8 cellular contexts compared by ENCODE assay signal in genomic region chr9:98074119-98074990, GRCh38. TPM values are rescaled to one million over a fixed set of nuclear protein-coding genes. Genes with fewer than 3 reads are reported as not detected.
DNase-seq lines count a peak whose midpoint lies in the region; ATAC-seq, FAIRE-seq and TF ChIP-seq lines count a peak whose summit lies in the region.

No MANE protein-coding gene starts in this region.

- H3K36me3 ChIP-seq in WERI-Rb-1 (peaks cover 18% of the 10 kb centered on the region), bronchial epithelial cell (ENCODE audit: control insufficient read depth, insufficient read depth, low read length) (peaks cover 1% of the 10 kb centered on the region), kidney (ENCODE audit: control insufficient read depth in 1 of 2, insufficient read depth in 2 of 2, low read length in 2 of 2) (peaks cover 4% of the 10 kb centered on the region in 2 donors)

- intact Hi-C loops in kidney (cut with DNase I), result no loop called here

- H3K27me3 ChIP-seq in WERI-Rb-1 (ENCODE audit: insufficient read depth, low read depth, severe bottlenecking), result no peaks in the 10 kb centered on the region
- H3K27me3 ChIP-seq in bronchial epithelial cell (ENCODE audit: control insufficient read depth, insufficient read depth, low read length), result no peaks in the 10 kb centered on the region

- ATAC-seq in HG02885 (IDR thresholded peaks at IDR 0.05; ENCODE audit: poor library complexity, unreplicated experiment), result no peak

- FAIRE-seq in bronchial epithelial cell (lab: Jason Lieb, UNC) (no peak), kidney (lab: Jason Lieb, UNC) (no peak)

- DNase-seq in DMS153 treated with DMSO at 0.1 percent for 48 hours (lab: John Stamatoyannopoulos, UW; ENCODE audit: unreplicated experiment) (peak; percentile 37), DMS153 (lab: John Stamatoyannopoulos, UW) (no peak), MV-4-11 (lab: John Stamatoyannopoulos, UW) (peak; percentile 36), WERI-Rb-1 (peak; percentile 74), bronchial epithelial cell (ENCODE audit: low read depth) (peak; percentile 43), kidney (no peak)
- DNase-seq in stimulated activated CD4-positive, alpha-beta T cell treated with anti-CD3 and anti-CD28 coated beads, Interleukin-1b, Interleukin-23, amount 100 ng/mL, for 48 hours, result peak; percentile 60

- no peaks in the 10 kb centered on the region for H3K4me1 ChIP-seq in kidney (ENCODE audit: control insufficient read depth in 1 of 2, insufficient read depth in 1 of 2, low read depth in 1 of 2, low read length in 2 of 2)

- no peak overlapping the region for H3K9ac ChIP-seq in kidney (ENCODE audit: low read length in 2 of 2)

- H3K27ac ChIP-seq in WERI-Rb-1, result peak overlapping the region; percentile 51; the same call in 1 of the 2 replicates
- H3K27ac ChIP-seq in kidney (ENCODE audit: low read depth in 2 of 2, low read length in 2 of 2), result no peak overlapping the region

- no peaks in the 10 kb centered on the region for H3K9me3 ChIP-seq in WERI-Rb-1 (ENCODE audit: severe bottlenecking)
- no peaks in the 10 kb centered on the region for H3K9me3 ChIP-seq in kidney (ENCODE audit: control insufficient read depth in 1 of 2, low read length in 2 of 2)

- peak; percentile 88 for TF ChIP-seq CTCF in WERI-Rb-1 (IDR thresholded peaks at IDR 0.05; ENCODE audit: low read depth, low read length)
- peak; percentile 88 for TF ChIP-seq CTCF in bronchial epithelial cell (IDR thresholded peaks at IDR 0.05; ENCODE audit: insufficient read depth, low read length, severe bottlenecking)
- peak; percentile 89 for TF ChIP-seq CTCF in kidney (IDR thresholded peaks at IDR 0.05; ENCODE audit: borderline replicate concordance, extremely low read depth, insufficient read depth)

- H3K4me3 ChIP-seq in WERI-Rb-1 (ENCODE audit: low read depth, low read length) (no peak overlapping the region), bronchial epithelial cell (ENCODE audit: low read depth, low read length) (no peak overlapping the region), kidney (ENCODE audit: low read length in 2 of 2) (no peak overlapping the region)

RNA-seq across cellular contexts. Expression of gene NANS, which starts 17.8 kb away (rescaled TPM):
- total RNA-seq in bronchial epithelial cell, result 98.8 and 118 TPM in 2 replicates
- total RNA-seq in kidney, result 35.8 TPM
- 47.7 TPM for polyA plus RNA-seq in kidney (ENCODE audit: insufficient read depth, low read depth, low replicate concordance)

RNA-seq across cellular contexts. Expression of gene TRIM14, which starts 44.7 kb away (rescaled TPM):
- total RNA-seq in bronchial epithelial cell, result 1.8 and 5.8 TPM in 2 replicates
- 26.3 TPM for total RNA-seq in kidney
- 11.3 TPM for polyA plus RNA-seq in kidney (ENCODE audit: insufficient read depth, low read depth, low replicate concordance)

Comparison
In these comparisons a context has a peak if more than half of its experiments do, and no peak if none do; other contexts are left out.
1. DNase-seq: peak in DMS153 treated with DMSO at 0.1 percent for 48 hours (single experiment), MV-4-11 (single experiment), WERI-Rb-1 (single experiment), bronchial epithelial cell (single experiment) and stimulated activated CD4-positive, alpha-beta T cell treated with anti-CD3 and anti-CD28 coated beads, Interleukin-1b, Interleukin-23, amount 100 ng/mL, for 48 hours (single experiment); none in DMS153 (single experiment) and kidney (single experiment).
2. Peak in every context shown above with its lines, with median percentiles within 50 percentile points of each other: CTCF ChIP-seq.